ENCODE assay signal across 9 cellular contexts in genomic region chr3:58560771-58561311, GRCh38. TPM values are rescaled to one million over a fixed set of nuclear protein-coding genes. Genes with fewer than 3 reads are reported as not detected.
DNase-seq lines count a peak whose midpoint lies in the region; ATAC-seq and TF ChIP-seq lines count a peak whose summit lies in the region.
"Had no signal": no experiment of that assay in that cellular context is flagged by ENCODE, and none has a peak within 500 bp of the region (broad histone marks: within the 10 kb centered on the region; RNA-seq: fewer than 3 reads in every experiment).

No MANE protein-coding gene starts in this region.

- peak overlapping the region; percentile 61 for H2BK120ac ChIP-seq in trophoblast cell (ENCODE audit: insufficient read depth, low read length, poor library complexity)

- peaks cover 3% of the 10 kb centered on the region; the same call in 2 of the 3 replicates for H3K36me3 Mint-ChIP-seq in GM23338 (ENCODE audit: low read depth)
- no peaks in the 10 kb centered on the region for H3K36me3 Mint-ChIP-seq in activated CD4-positive, alpha-beta memory T cell treated with anti-CD3 and anti-CD28 coated beads, Interleukin-2, amount 10 ng/mL, durations not matched to agents 7 days and 5 days (ENCODE audit: low read depth)

- peak; percentile 98 for DNase-seq in GM23338 (ENCODE audit: low spot score)
- peak; percentile 18 for DNase-seq in OCI-LY7 (ENCODE audit: low spot score)
- peak; percentile 95 for DNase-seq in fibroblast of gingiva (ENCODE audit: low read depth)
- peak; percentile 60 to 80 for DNase-seq in trophoblast cell
- DNase-seq in activated CD4-positive, alpha-beta memory T cell treated with anti-CD3 and anti-CD28 coated beads, Interleukin-2, amount 10 ng/mL, durations not matched to agents 7 days and 5 days = no peak
- DNase-seq in globus pallidus (ENCODE audit: low spot score) = no peak
- DNase-seq in transverse colon = no peak

- H3K9me2 ChIP-seq in GM23338 (ENCODE audit: insufficient read depth) (no peaks in the 10 kb centered on the region), OCI-LY7 (ENCODE audit: insufficient read depth, low read length) (no peaks in the 10 kb centered on the region)

- H3K79me1 ChIP-seq in trophoblast cell (ENCODE audit: low read length) = peaks cover 3% of the 10 kb centered on the region

- H3K36me3 ChIP-seq in GM23338 (ENCODE audit: insufficient read depth) = no peaks in the 10 kb centered on the region
- H3K36me3 ChIP-seq in OCI-LY7 (ENCODE audit: insufficient read depth, low read length) = no peaks in the 10 kb centered on the region
- no peaks in the 10 kb centered on the region for H3K36me3 ChIP-seq in trophoblast cell (ENCODE audit: control insufficient read depth in 1 of 2, insufficient read depth in 2 of 2, low read length in 2 of 2)
- no peaks in the 10 kb centered on the region for H3K36me3 ChIP-seq in transverse colon

- no TSS peak for BruUV-seq in OCI-LY7 (replicated peaks; lab: Mats Ljungman, UMichigan)

- H2BK5ac ChIP-seq in trophoblast cell (ENCODE audit: low read depth, low read length, poor library complexity) = no peak overlapping the region

- H4K91ac ChIP-seq in trophoblast cell (ENCODE audit: low read depth, low read length) = no peak overlapping the region

- H3K4me1 Mint-ChIP-seq in GM23338 = peaks cover 41% of the 10 kb centered on the region
- no peaks in the 10 kb centered on the region for H3K4me1 Mint-ChIP-seq in activated CD4-positive, alpha-beta memory T cell treated with anti-CD3 and anti-CD28 coated beads, Interleukin-2, amount 10 ng/mL, durations not matched to agents 7 days and 5 days

- no peak overlapping the region for H3K9ac ChIP-seq in trophoblast cell (ENCODE audit: low read length)

- no peaks in the 10 kb centered on the region for H3K79me2 ChIP-seq in GM23338 (replicated peaks; ENCODE audit: insufficient read depth)
- no peaks in the 10 kb centered on the region for H3K79me2 ChIP-seq in OCI-LY7 (ENCODE audit: insufficient read depth, low read depth, low read length)
- no peaks in the 10 kb centered on the region for H3K79me2 ChIP-seq in trophoblast cell (ENCODE audit: control insufficient read depth, insufficient read depth, low read length, poor library complexity)

- TF ChIP-seq POLR2A in transverse colon (IDR thresholded peaks at IDR 0.05) = no peak

- no peaks in the 10 kb centered on the region for H3K9me3 ChIP-seq in OCI-LY7 (ENCODE audit: low read length)
- H3K9me3 ChIP-seq in trophoblast cell (ENCODE audit: insufficient read depth, low read depth, low read length) = no peaks in the 10 kb centered on the region
- no peaks in the 10 kb centered on the region for H3K9me3 ChIP-seq in transverse colon

- in situ Hi-C loops in transverse colon (cut with MboI; ENCODE audit: low pct_ligation_motif_present in 1 of 4, low pct_unique_long_range_greater_than_20kb in 1 of 4, low sequenced_read_pairs in 3 of 4) = no loop called here

- peak overlapping the region; percentile 42 for H3K14ac ChIP-seq in trophoblast cell (ENCODE audit: low read length)

- intact Hi-C loops in OCI-LY7 (cut with micrococcal nuclease; ENCODE audit: unreplicated experiment) = no loop called here
- intact Hi-C loops in transverse colon (cut with DNase I; ENCODE audit: low total_unique reads) = no loop called here

- peaks cover 22% of the 10 kb centered on the region for H3K4me1 ChIP-seq in GM23338 (ENCODE audit: insufficient read depth)
- H3K4me1 ChIP-seq in OCI-LY7 (ENCODE audit: insufficient read depth, low read length, poor library complexity, severe bottlenecking) = peaks cover 3% of the 10 kb centered on the region
- peaks cover 7 to 12% of the 10 kb centered on the region in 2 experiments for H3K4me1 ChIP-seq in trophoblast cell (ENCODE audit: control insufficient read depth in 1 of 2, insufficient read depth in 2 of 2, low read length in 2 of 2)
- H3K4me1 ChIP-seq in transverse colon = peaks cover 0 to 9% (median 1%) of the 10 kb centered on the region in 4 donors

- 0 out of 2 replicates have a peak, but pooled peaks cover 5% of the 10 kb centered on the region for H3F3A ChIP-seq in GM23338 (replicated peaks; ENCODE audit: low read depth)

- H2BK12ac ChIP-seq in trophoblast cell (ENCODE audit: low read length) = no peak overlapping the region

- no peak overlapping the region for H3K4me3 Mint-ChIP-seq in GM23338
- H3K4me3 Mint-ChIP-seq in activated CD4-positive, alpha-beta memory T cell treated with anti-CD3 and anti-CD28 coated beads, Interleukin-2, amount 10 ng/mL, durations not matched to agents 7 days and 5 days = no peak overlapping the region

- POLR2A ChIA-PET in OCI-LY7 (lab: Charles Lee) = interaction anchor here (0.6 to 0.7 kb wide), 3 partner anchors 81 to 242 kb away, joined by 3 to 5 read pairs (median 5); no protein-coding TSS in a partner anchor
- POLR2A ChIA-PET in activated CD4-positive, alpha-beta memory T cell treated with anti-CD3 and anti-CD28 coated beads, Interleukin-2, amount 10 ng/mL, durations not matched to agents 7 days and 5 days (lab: Charles Lee) = no interaction called here

- H3K4me2 ChIP-seq in GM23338 (no peak overlapping the region), OCI-LY7 (ENCODE audit: low read length) (no peak overlapping the region), trophoblast cell (ENCODE audit: low read length) (no peak overlapping the region)

- H3K23ac ChIP-seq in trophoblast cell (ENCODE audit: low read length) = no peak overlapping the region

- H4K12ac ChIP-seq in trophoblast cell (ENCODE audit: low read depth, low read length) = no peak overlapping the region

- no peak overlapping the region for H3K18ac ChIP-seq in trophoblast cell (ENCODE audit: low read length)

- no peaks in the 10 kb centered on the region for H4K20me1 ChIP-seq in GM23338 (replicated peaks; ENCODE audit: insufficient read depth)
- H4K20me1 ChIP-seq in OCI-LY7 (ENCODE audit: insufficient read depth, low read length) = no peaks in the 10 kb centered on the region

- H3K9me3 Mint-ChIP-seq in GM23338 = peaks cover 5% of the 10 kb centered on the region
- no peaks in the 10 kb centered on the region for H3K9me3 Mint-ChIP-seq in activated CD4-positive, alpha-beta memory T cell treated with anti-CD3 and anti-CD28 coated beads, Interleukin-2, amount 10 ng/mL, durations not matched to agents 7 days and 5 days

- H3K27me3 ChIP-seq in GM23338 (ENCODE audit: insufficient read depth) = no peaks in the 10 kb centered on the region
- no peaks in the 10 kb centered on the region for H3K27me3 ChIP-seq in trophoblast cell (ENCODE audit: insufficient read depth, low read length)
- H3K27me3 ChIP-seq in transverse colon = no peaks in the 10 kb centered on the region

- no peak overlapping the region for H2AFZ ChIP-seq in GM23338
- no peak overlapping the region for H2AFZ ChIP-seq in OCI-LY7 (ENCODE audit: low read length)
- H2AFZ ChIP-seq in trophoblast cell (ENCODE audit: insufficient read depth, low read length, poor library complexity) = no peak overlapping the region

- peak overlapping the region; percentile 90 for H3K27ac Mint-ChIP-seq in GM23338
- H3K27ac Mint-ChIP-seq in activated CD4-positive, alpha-beta memory T cell treated with anti-CD3 and anti-CD28 coated beads, Interleukin-2, amount 10 ng/mL, durations not matched to agents 7 days and 5 days = no peak overlapping the region

- CTCF ChIA-PET in OCI-LY7 (lab: Charles Lee; ENCODE audit: unreplicated experiment) = no interaction called here
- CTCF ChIA-PET in activated CD4-positive, alpha-beta memory T cell treated with anti-CD3 and anti-CD28 coated beads, Interleukin-2, amount 10 ng/mL, durations not matched to agents 7 days and 5 days (lab: Charles Lee) = interaction anchor here (1.9 kb wide), 1 partner anchor 8 kb away, joined by 9 read pairs; no protein-coding TSS in a partner anchor

- no peak for TF ChIP-seq EP300 in transverse colon (IDR thresholded peaks at IDR 0.05; ENCODE audit: low read depth)

- peaks cover 15% of the 10 kb centered on the region for H3K27me3 Mint-ChIP-seq in GM23338 (ENCODE audit: insufficient read depth, low read depth, poor library complexity)
- H3K27me3 Mint-ChIP-seq in activated CD4-positive, alpha-beta memory T cell treated with anti-CD3 and anti-CD28 coated beads, Interleukin-2, amount 10 ng/mL, durations not matched to agents 7 days and 5 days = peaks cover 6% of the 10 kb centered on the region

- H3K4ac ChIP-seq in trophoblast cell (ENCODE audit: low read depth, low read length) = no peak overlapping the region

- TF ChIP-seq CTCF in GM23338 (conservative IDR thresholded peaks at IDR 0.05; ENCODE audit: low read depth in 2 of 2) = peak; percentile 77 to 93
- peak; percentile 62 for TF ChIP-seq CTCF in OCI-LY7 (conservative IDR thresholded peaks at IDR 0.05; ENCODE audit: low read length)
- no peak for TF ChIP-seq CTCF in transverse colon (IDR thresholded peaks at IDR 0.05)

- no peak overlapping the region for H4K8ac ChIP-seq in trophoblast cell (ENCODE audit: low read depth, low read length)

- peak overlapping the region; percentile 80 for H3K27ac ChIP-seq in GM23338 (ENCODE audit: low read depth)
- no peak overlapping the region for H3K27ac ChIP-seq in OCI-LY7 (ENCODE audit: low read depth, low read length, poor library complexity, severe bottlenecking)
- peak overlapping the region; percentile 52 for H3K27ac ChIP-seq in trophoblast cell (ENCODE audit: low read depth, low read length)
- no peak overlapping the region for H3K27ac ChIP-seq in transverse colon

- peak; percentile 88 for ATAC-seq in GM23338
- no peak for ATAC-seq in GM18498 (IDR thresholded peaks at IDR 0.05; ENCODE audit: unreplicated experiment)

- no CpG with 5 or more reads among the region's 12 CpGs for WGBS in trophoblast cell (ENCODE audit: extremely low coverage, insufficient coverage, insufficient read length)
- 80% methylated on average over 12 of the region's 12 CpGs; no CpG with 5 or more reads in 1 of the 2 donors for WGBS in transverse colon (ENCODE audit: low coverage in 1 of 2), 2 donors

- H3K4me3 ChIP-seq in GM23338 (no peak overlapping the region), OCI-LY7 (ENCODE audit: low read depth, low read length, poor library complexity, severe bottlenecking) (no peak overlapping the region), trophoblast cell (ENCODE audit: low read depth, low read length) (no peak overlapping the region), transverse colon (no peak overlapping the region)

- H2AK5ac ChIP-seq in trophoblast cell (ENCODE audit: low read length) = no peak overlapping the region

RNA-seq across cellular contexts. Expression of gene FAM107A, which starts 16.4 kb away (rescaled TPM):
- total RNA-seq in GM23338 (2014; rRNA removed; shearing (Covaris generic)) = 0.89 and 1.0 TPM in 2 replicates
- 0.61 and 1.1 TPM in 2 replicates for polyA plus RNA-seq in GM23338 (2016; fragmentation: Nextera tagmentation; extraction: Ambion mirVana)
- total RNA-seq in OCI-LY7 (2014; rRNA removed; shearing (Covaris generic)) = not detected in 2 replicates
- total RNA-seq in OCI-LY7 (2022) = not detected in 2 replicates
- not detected in 2 replicates for polyA plus RNA-seq in trophoblast cell (2013)
- not detected for total RNA-seq in activated CD4-positive, alpha-beta memory T cell treated with anti-CD3 and anti-CD28 coated beads, Interleukin-2, amount 10 ng/mL, durations not matched to agents 7 days and 5 days
- total RNA-seq in transverse colon = 10 to 100 TPM; 14.1 to 21.9 (median 16.0) TPM
- total RNA-seq: T-helper 2 cell treated with Interferon-gamma antibody and Interleukin-4, amounts not matched to agents 100 ng/mL and 5 ng/mL, for 36 hours had no signal

RNA-seq across cellular contexts. Expression of gene ACOX2, which starts 23.9 kb away (rescaled TPM):
- 0.31 and 1.1 TPM in 2 replicates for total RNA-seq in GM23338 (2014; rRNA removed; shearing (Covaris generic))
- 1.9 and 2.9 TPM in 2 replicates for polyA plus RNA-seq in GM23338 (2016; fragmentation: Nextera tagmentation; extraction: Ambion mirVana)
- not detected in 2 replicates for total RNA-seq in OCI-LY7 (2014; rRNA removed; shearing (Covaris generic))
- total RNA-seq in OCI-LY7 (2022) (not detected in 2 replicates), transverse colon (100 to 1,000 TPM in 1 of 4 donors, 10 to 100 TPM in 3; 28.3 to 125 (median 37.9) TPM)
- 0.21 and 0.32 TPM in 2 replicates for polyA plus RNA-seq in trophoblast cell (2013)
- not detected for total RNA-seq in activated CD4-positive, alpha-beta memory T cell treated with anti-CD3 and anti-CD28 coated beads, Interleukin-2, amount 10 ng/mL, durations not matched to agents 7 days and 5 days
- total RNA-seq: T-helper 2 cell treated with Interferon-gamma antibody and Interleukin-4, amounts not matched to agents 100 ng/mL and 5 ng/mL, for 36 hours had no signal

Comparison
In these comparisons a context has a peak if more than half of its experiments do, and no peak if none do; other contexts are left out.
1. DNase-seq: peak in GM23338 (single experiment), OCI-LY7 (single experiment), fibroblast of gingiva (single experiment) and trophoblast cell (2 of 2); none in activated CD4-positive, alpha-beta memory T cell treated with anti-CD3 and anti-CD28 coated beads, Interleukin-2, amount 10 ng/mL, durations not matched to agents 7 days and 5 days (single experiment), globus pallidus (single experiment) and transverse colon (single experiment).
2. H3K27ac ChIP-seq: peak in GM23338 (single experiment) and trophoblast cell (single experiment); none in OCI-LY7 (single experiment) and transverse colon (0 of 4).
3. CTCF ChIP-seq: peak in GM23338 (2 of 2) and OCI-LY7 (single experiment); none in transverse colon (0 of 5).
4. RNA of gene ACOX2, which starts 23.9 kb away (total RNA-seq): 28.3 to 125 TPM in transverse colon; 0.31 to 1.1 TPM in GM23338, not detected in OCI-LY7 and not detected in activated CD4-positive, alpha-beta memory T cell treated with anti-CD3 and anti-CD28 coated beads, Interleukin-2, amount 10 ng/mL, durations not matched to agents 7 days and 5 days; every median in the first group is over 10 times any median in the second.